In genomic region chr12:29159690-29160089, GRCh38 we compare ENCODE assay signal across 18 cellular contexts. TPM values are rescaled to one million over a fixed set of nuclear protein-coding genes. Genes with fewer than 3 reads are reported as not detected.
DNase-seq lines count a peak whose midpoint lies in the region; ATAC-seq and TF ChIP-seq lines count a peak whose summit lies in the region.
"Had no signal": no experiment of that assay in that cellular context is flagged by ENCODE, and none has a peak within 500 bp of the region (broad histone marks: within the 10 kb centered on the region; RNA-seq: fewer than 3 reads in every experiment).

No MANE protein-coding gene starts in this region.

- no peaks in the 10 kb centered on the region for H3F3A ChIP-seq in Loucy (ENCODE audit: low read depth)

- H3K4me3 ChIP-seq in Loucy (ENCODE audit: low read length, poor library complexity, severe bottlenecking) (no peak overlapping the region), osteoblast (ENCODE audit: insufficient read depth, low read length) (no peak overlapping the region)
- H3K4me3 ChIP-seq in naive thymus-derived CD4-positive, alpha-beta T cell (ENCODE audit: low read length), result peak overlapping the region; percentile 1
- H3K4me3 ChIP-seq: adrenal gland, esophagus muscularis mucosa, PC-9, thoracic aorta had no signal

- peak overlapping the region in 1 of 9 donors; percentile 14 for H3K27ac Mint-ChIP-seq in naive thymus-derived CD4-positive, alpha-beta T cell
- H3K27ac Mint-ChIP-seq in WTC11, result no peak overlapping the region
- H3K27ac Mint-ChIP-seq: activated T-helper 2 cell treated with anti-CD3 and anti-CD28 coated beads, Interferon-gamma antibody, Interleukin-2, Interleukin-4, amounts not matched to agents 10 μg/mL and 5 μg/mL and 100 μg/mL, durations not matched to agents 14 hours and 24 hours and 36 hours; T-helper 2 cell treated with Interferon-gamma antibody and Interleukin-4, amounts not matched to agents 5 μg/mL and 100 μg/mL, for 36 hours had no signal

- intact Hi-C loops in naive thymus-derived CD4-positive, alpha-beta T cell (cut with micrococcal nuclease), result loop anchor here in 1 of 2 donors (10.0 kb wide), 1 partner anchor 155 kb away; no protein-coding TSS in a partner anchor

- H3K27me3 Mint-ChIP-seq in naive thymus-derived CD4-positive, alpha-beta T cell, result peaks cover 0 to 5% (median 0%) of the 10 kb centered on the region in 5 donors
- no peaks in the 10 kb centered on the region for H3K27me3 Mint-ChIP-seq in WTC11 (ENCODE audit: low read depth)

- H2AFZ ChIP-seq in Loucy (ENCODE audit: low read length), result no peak overlapping the region
- no peak overlapping the region for H2AFZ ChIP-seq in osteoblast (ENCODE audit: low read length)
- H2AFZ ChIP-seq: PC-9 had no signal

- DNase-seq in CD1c-positive myeloid dendritic cell (ENCODE audit: extremely low spot score) (peak; percentile 46), WTC11 (ENCODE audit: low spot score) (no peak), osteoblast (ENCODE audit: insufficient read length, low spot score, missing footprints) (no peak)
- no peak for DNase-seq in naive thymus-derived CD4-positive, alpha-beta T cell
- DNase-seq: activated CD4-positive, alpha-beta T cell treated with anti-CD3 and anti-CD28 coated beads for 1 hour; adrenal gland; NCI-H1436; PC-9; retina; stimulated activated CD4-positive, alpha-beta T cell treated with anti-CD3 and anti-CD28 coated beads, Interleukin-12 subunit alpha, Interleukin-12 subunit beta, amount 100 ng/mL, for 4 hours had no signal

- H3K4me3 Mint-ChIP-seq in naive thymus-derived CD4-positive, alpha-beta T cell, result peak overlapping the region in 4 of 10 donors; percentile 2 to 36 (median 17)
- H3K4me3 Mint-ChIP-seq in WTC11, result no peak overlapping the region
- H3K4me3 Mint-ChIP-seq: T-helper 2 cell treated with Interferon-gamma antibody and Interleukin-4, amounts not matched to agents 5 μg/mL and 100 μg/mL, for 36 hours had no signal

- no peak for TF ChIP-seq CTCF in Loucy (conservative IDR thresholded peaks at IDR 0.05; ENCODE audit: low read length)
- no peak for TF ChIP-seq CTCF in WTC11 (IDR thresholded peaks at IDR 0.05)
- no peak for TF ChIP-seq CTCF in osteoblast (IDR thresholded peaks at IDR 0.05; ENCODE audit: extremely low read depth, low read depth, low read length)

- peaks cover 88% of the 10 kb centered on the region for H3K79me2 ChIP-seq in Loucy (ENCODE audit: insufficient read depth, low read length)
- H3K79me2 ChIP-seq in osteoblast (ENCODE audit: insufficient read depth, low read length), result peaks cover 2% of the 10 kb centered on the region

- POLR2A ChIA-PET in naive thymus-derived CD4-positive, alpha-beta T cell (lab: Charles Lee), result no interaction called here
- POLR2A ChIA-PET in WTC11 (lab: Charles Lee), result interaction anchor here (0.7 kb wide), 1 partner anchor 28 kb away, joined by 3 read pairs; no protein-coding TSS in a partner anchor

- peaks cover 12 to 24% (median 18%) of the 10 kb centered on the region in 7 donors for H3K4me1 Mint-ChIP-seq in naive thymus-derived CD4-positive, alpha-beta T cell
- peaks cover 14% of the 10 kb centered on the region for H3K4me1 Mint-ChIP-seq in WTC11

- H3K9ac ChIP-seq in Loucy (ENCODE audit: low read depth, low read length, poor library complexity, severe bottlenecking), result no peak overlapping the region

- H3K4me1 ChIP-seq in Loucy (ENCODE audit: insufficient read depth, low read length, poor library complexity, severe bottlenecking), result peaks cover 54% of the 10 kb centered on the region
- peaks cover 11 to 14% of the 10 kb centered on the region in 2 donors for H3K4me1 ChIP-seq in naive thymus-derived CD4-positive, alpha-beta T cell (ENCODE audit: control insufficient read depth in 2 of 2, insufficient read depth in 2 of 2, low read length in 2 of 2)
- peaks cover 15% of the 10 kb centered on the region for H3K4me1 ChIP-seq in osteoblast (ENCODE audit: insufficient read depth, low read length)

- 36 to 50% (median 46%) methylated on average over 2 of the region's 2 CpGs for WGBS in adipose tissue, 3 donors

- H3K9me2 ChIP-seq in Loucy (replicated peaks; ENCODE audit: low read depth, low read length), result no peaks in the 10 kb centered on the region

- H3K36me3 ChIP-seq in Loucy (ENCODE audit: insufficient read depth, low read length), result no peaks in the 10 kb centered on the region
- no peaks in the 10 kb centered on the region for H3K36me3 ChIP-seq in naive thymus-derived CD4-positive, alpha-beta T cell (ENCODE audit: control insufficient read depth in 2 of 3, insufficient read depth in 3 of 3, low read length in 3 of 3)
- H3K36me3 ChIP-seq in osteoblast (ENCODE audit: insufficient read depth, low read length), result no peaks in the 10 kb centered on the region
- H3K36me3 ChIP-seq: adrenal gland, esophagus muscularis mucosa, thoracic aorta had no signal

- H3K27me3 ChIP-seq in Loucy (ENCODE audit: insufficient read depth, low read length, poor library complexity, severe bottlenecking) (no peaks in the 10 kb centered on the region), osteoblast (ENCODE audit: insufficient read depth, low read length) (no peaks in the 10 kb centered on the region)
- H3K27me3 ChIP-seq in naive thymus-derived CD4-positive, alpha-beta T cell (ENCODE audit: control insufficient read depth in 2 of 2, insufficient read depth in 2 of 2, low read length in 2 of 2), result no peaks in the 10 kb centered on the region
- H3K27me3 ChIP-seq: adrenal gland, esophagus muscularis mucosa had no signal

- H4K20me1 ChIP-seq in Loucy (ENCODE audit: insufficient read depth, low read length, poor library complexity, severe bottlenecking), result no peaks in the 10 kb centered on the region
- H4K20me1 ChIP-seq in osteoblast (ENCODE audit: insufficient read depth, low read length), result no peaks in the 10 kb centered on the region

- peaks cover 0 to 23% (median 1%) of the 10 kb centered on the region in 11 donors for H3K9me3 Mint-ChIP-seq in naive thymus-derived CD4-positive, alpha-beta T cell
- no peaks in the 10 kb centered on the region; the same call in 1 of the 2 replicates for H3K9me3 Mint-ChIP-seq in WTC11

- peaks cover 0 to 3% (median 0%) of the 10 kb centered on the region in 5 donors for H3K36me3 Mint-ChIP-seq in naive thymus-derived CD4-positive, alpha-beta T cell
- H3K36me3 Mint-ChIP-seq in WTC11, result no peaks in the 10 kb centered on the region

- H3K9me3 ChIP-seq in Loucy (ENCODE audit: insufficient read depth, low read depth, low read length) (no peaks in the 10 kb centered on the region), osteoblast (ENCODE audit: low read depth, low read length) (no peaks in the 10 kb centered on the region)
- no peaks in the 10 kb centered on the region for H3K9me3 ChIP-seq in naive thymus-derived CD4-positive, alpha-beta T cell (ENCODE audit: control insufficient read depth in 2 of 3, low read length in 3 of 3)
- H3K9me3 ChIP-seq: adrenal gland, esophagus muscularis mucosa, thoracic aorta had no signal

- H3K27ac ChIP-seq in adipose tissue (ENCODE audit: low read depth, low read length) (peak overlapping the region; percentile 9), osteoblast (ENCODE audit: low read depth, low read length) (no peak overlapping the region)
- no peak overlapping the region for H3K27ac ChIP-seq in naive thymus-derived CD4-positive, alpha-beta T cell (ENCODE audit: low read depth, low read length)
- H3K27ac ChIP-seq: PC-9, thoracic aorta had no signal

- H3K4me2 ChIP-seq in Loucy (ENCODE audit: low read depth, low read length, poor library complexity, severe bottlenecking), result peak overlapping the region; percentile 31
- no peak overlapping the region for H3K4me2 ChIP-seq in osteoblast (ENCODE audit: insufficient read depth, low read length)
- H3K4me2 ChIP-seq: PC-9 had no signal

- CTCF ChIA-PET in naive thymus-derived CD4-positive, alpha-beta T cell (lab: Charles Lee), result no interaction called here
- CTCF ChIA-PET in WTC11 (lab: Charles Lee), result no interaction called here

- no peak for ATAC-seq in naive thymus-derived CD4-positive, alpha-beta T cell
- no peak for ATAC-seq in WTC11
- ATAC-seq in HG03108 (IDR thresholded peaks at IDR 0.05; ENCODE audit: unreplicated experiment), result no peak
- ATAC-seq: left lobe of liver had no signal

TF ChIP-seq in WTC11, 78 proteins besides CTCF, POLR2A, EP300 and RAD21 (continues in another document):
- TF ChIP-seq CREM (CRISPR knock-in tag; IDR thresholded peaks at IDR 0.05), result no peak
- no peak for TF ChIP-seq RELA (CRISPR knock-in tag; IDR thresholded peaks at IDR 0.05; ENCODE audit: borderline replicate concordance)
- TF ChIP-seq TEAD1 (CRISPR knock-in tag; IDR thresholded peaks at IDR 0.05), result no peak
- no peak for TF ChIP-seq ESRRA (CRISPR knock-in tag; IDR thresholded peaks at IDR 0.05; ENCODE audit: borderline replicate concordance)
- TF ChIP-seq NFE2L1 (CRISPR knock-in tag; IDR thresholded peaks at IDR 0.05), result no peak
- TF ChIP-seq ZNF121 (CRISPR knock-in tag; IDR thresholded peaks at IDR 0.05), result no peak
- TF ChIP-seq NFATC4 (CRISPR knock-in tag; IDR thresholded peaks at IDR 0.05), result no peak
- no peak for TF ChIP-seq FOXP4 (CRISPR knock-in tag; IDR thresholded peaks at IDR 0.05)
- no peak for TF ChIP-seq SMAD4 (CRISPR knock-in tag; IDR thresholded peaks at IDR 0.05)

RNA-seq across cellular contexts. Expression of gene FAR2, which starts 10.6 kb away (rescaled TPM):
- polyA plus RNA-seq in adipose tissue, result 1 to 10 TPM; 1.5 to 5.7 (median 4.4) TPM
- total RNA-seq in naive thymus-derived CD4-positive, alpha-beta T cell, result 10 to 100 TPM in 2 of 5 experiments, 1 to 10 TPM in 3; 1.1 to 11.1 (median 3.0) TPM
- 1 to 10 TPM; 1.3 to 1.9 TPM for polyA plus RNA-seq in naive thymus-derived CD4-positive, alpha-beta T cell
- total RNA-seq in WTC11 (2021), result 20.0 to 27.2 TPM (median 25.9 TPM) in 3 replicates
- 7.7 and 10.5 TPM in 2 replicates for total RNA-seq in osteoblast
